Comparison of ENCODE assay signal across 13 cellular contexts in genomic region chr6:140341272-140341671, GRCh38.
A peak's percentile ranks its signal among the peaks of the same experiment; 100 is the strongest.
DNase-seq lines count a peak whose midpoint lies in the region; ATAC-seq and TF ChIP-seq lines count a peak whose summit lies in the region.
"Had no signal": no experiment of that assay in that cellular context is flagged by ENCODE, and none has a peak within 500 bp of the region (broad histone marks: within the 10 kb centered on the region; RNA-seq: fewer than 3 reads in every experiment).

No MANE protein-coding gene starts in this region.

- no peaks in the 10 kb centered on the region for H3K36me3 Mint-ChIP-seq in stimulated activated memory B cell treated with anti-CD40 and anti-IgM and Interleukin-4, amounts not matched to agents 10 μg/mL and 1 μg/mL and 100 μg/mL, for 72 hours

- H3K36me3 ChIP-seq in OCI-LY3 (replicated peaks; ENCODE audit: low read depth, low read length): no peaks in the 10 kb centered on the region
- no peaks in the 10 kb centered on the region for H3K36me3 ChIP-seq in liver (ENCODE audit: control insufficient read depth in 4 of 4, insufficient read depth in 3 of 4, low read depth in 1 of 4, low read length in 3 of 4)
- H3K36me3 ChIP-seq: HAP-1 had no signal

- no peaks in the 10 kb centered on the region for H3K9me3 ChIP-seq in OCI-LY3 (ENCODE audit: insufficient read depth, low read length)
- H3K9me3 ChIP-seq in liver (ENCODE audit: control insufficient read depth in 4 of 4, low read length in 3 of 4): peaks cover 3 to 7% (median 4%) of the 10 kb centered on the region in 4 donors
- H3K9me3 ChIP-seq: Caco-2, HAP-1 had no signal

- H2AFZ ChIP-seq in OCI-LY3 (ENCODE audit: low read depth, low read length): 0 out of 2 replicates have a peak overlapping the region, but pooled peaks have one; percentile 41
- H2AFZ ChIP-seq: GM23248 had no signal

- DNase-seq in NCI-H2227 (lab: John Stamatoyannopoulos, UW; ENCODE audit: unreplicated experiment): no peak
- DNase-seq: ACHN; AML-193; Caco-2; CD4-positive, alpha-beta T cell; GM23248 had no signal

- H3K4me3 ChIP-seq in OCI-LY3 (ENCODE audit: low read length) (peak overlapping the region; percentile 45), liver (ENCODE audit: low read depth in 1 of 3, low read length in 3 of 3) (no peak overlapping the region)
- H3K4me3 ChIP-seq: GM23248, HAP-1 had no signal

- TF ChIP-seq CTCF in OCI-LY3 (IDR thresholded peaks at IDR 0.05; ENCODE audit: low read depth, low read length) (no peak), liver (IDR thresholded peaks at IDR 0.05; ENCODE audit: low read depth, low read length, missing input control) (no peak)

- H3K4me2 ChIP-seq in OCI-LY3 (ENCODE audit: low read length): peak overlapping the region; percentile 64

- peak overlapping the region; percentile 68 for H3K27ac ChIP-seq in OCI-LY3 (ENCODE audit: low read length)
- peak overlapping the region in 1 of 2 donors; percentile 9 for H3K27ac ChIP-seq in liver (ENCODE audit: low read depth in 1 of 2, low read length in 2 of 2)
- H3K27ac ChIP-seq: C4-2B, GM23248 had no signal

- H3K4me3 Mint-ChIP-seq in stimulated activated memory B cell treated with anti-CD40 and anti-IgM and Interleukin-4, amounts not matched to agents 10 μg/mL and 1 μg/mL and 100 μg/mL, for 72 hours: no peak overlapping the region
- H3K4me3 Mint-ChIP-seq: CD4-positive, alpha-beta T cell had no signal

- H3K4me1 Mint-ChIP-seq in stimulated activated memory B cell treated with anti-CD40 and anti-IgM and Interleukin-4, amounts not matched to agents 10 μg/mL and 1 μg/mL and 100 μg/mL, for 72 hours: peaks cover 7% of the 10 kb centered on the region

- no peaks in the 10 kb centered on the region for H3K9me3 Mint-ChIP-seq in stimulated activated memory B cell treated with anti-CD40 and anti-IgM and Interleukin-4, amounts not matched to agents 10 μg/mL and 1 μg/mL and 100 μg/mL, for 72 hours
- H3K9me3 Mint-ChIP-seq: CD4-positive, alpha-beta T cell had no signal

- H3K27me3 Mint-ChIP-seq in stimulated activated memory B cell treated with anti-CD40 and anti-IgM and Interleukin-4, amounts not matched to agents 10 μg/mL and 1 μg/mL and 100 μg/mL, for 72 hours: no peaks in the 10 kb centered on the region
- H3K27me3 Mint-ChIP-seq: CD4-positive, alpha-beta T cell had no signal

- no peak for TF ChIP-seq POLR2A in GM18505 (IDR thresholded peaks at IDR 0.05; ENCODE audit: borderline replicate concordance, extremely low read depth, insufficient read depth, insufficient read length)

- H3K4me1 ChIP-seq in OCI-LY3 (ENCODE audit: low read length) (peaks cover 20% of the 10 kb centered on the region), liver (ENCODE audit: control insufficient read depth in 4 of 4, insufficient read depth in 4 of 4, low read length in 3 of 4) (peaks cover 0 to 22% (median 4%) of the 10 kb centered on the region in 4 donors)
- H3K4me1 ChIP-seq: Caco-2, HAP-1 had no signal

- no peaks in the 10 kb centered on the region for H3K79me2 ChIP-seq in OCI-LY3 (ENCODE audit: low read length)

- peak in 1 of 2 donors; percentile 24 for TF ChIP-seq RAD21 in liver (IDR thresholded peaks at IDR 0.05)

- peak; percentile 54 for ATAC-seq in stimulated activated memory B cell treated with anti-CD40 and anti-IgM and Interleukin-4, amounts not matched to agents 10 μg/mL and 1 μg/mL and 100 μg/mL, for 72 hours
- ATAC-seq in GM21447 (IDR thresholded peaks at IDR 0.05; ENCODE audit: unreplicated experiment): no peak
- no peak for ATAC-seq in GM18505 (IDR thresholded peaks at IDR 0.05; ENCODE audit: unreplicated experiment)

- H3K27ac Mint-ChIP-seq in stimulated activated memory B cell treated with anti-CD40 and anti-IgM and Interleukin-4, amounts not matched to agents 10 μg/mL and 1 μg/mL and 100 μg/mL, for 72 hours: no peak overlapping the region
- H3K27ac Mint-ChIP-seq: CD4-positive, alpha-beta T cell had no signal

- no peaks in the 10 kb centered on the region for H3K27me3 ChIP-seq in OCI-LY3 (ENCODE audit: low read depth, low read length)
- H3K27me3 ChIP-seq in liver (ENCODE audit: control insufficient read depth in 4 of 4, insufficient read depth in 4 of 4, low read length in 3 of 4): no peaks in the 10 kb centered on the region

- H3K9ac ChIP-seq in OCI-LY3 (ENCODE audit: low read length): no peak overlapping the region; the same call in 1 of the 2 replicates
- H3K9ac ChIP-seq in liver (ENCODE audit: low read depth in 1 of 2, low read length in 2 of 2): no peak overlapping the region
- H3K9ac ChIP-seq: GM23248 had no signal

- H4K20me1 ChIP-seq in OCI-LY3 (ENCODE audit: insufficient read depth, low read length): no peaks in the 10 kb centered on the region

TF ChIP-seq in liver, 16 proteins besides CTCF, POLR2A, EP300 and RAD21:
- TF ChIP-seq ATF3 (IDR thresholded peaks at IDR 0.05): no peak
- peak; percentile 16 for TF ChIP-seq FOXA2 (IDR thresholded peaks at IDR 0.05)
